In genomic region chr1:45501502-45501859, GRCh38 we compare ENCODE assay signal across 9 cellular contexts. TPM values are rescaled to one million over a fixed set of nuclear protein-coding genes. Genes with fewer than 3 reads are reported as not detected.
DNase-seq lines count a peak whose midpoint lies in the region; ATAC-seq and TF ChIP-seq lines count a peak whose summit lies in the region.
"Had no signal": no experiment of that assay in that cellular context is flagged by ENCODE, and none has a peak within 500 bp of the region (broad histone marks: within the 10 kb centered on the region; RNA-seq: fewer than 3 reads in every experiment).

No MANE protein-coding gene starts in this region.

- peaks cover 38% of the 10 kb centered on the region for H3K4me1 Mint-ChIP-seq in HFFc6 (ENCODE audit: low read depth)
- H3K4me1 Mint-ChIP-seq in activated B cell treated with CpG ODN at 0.5 μM for 24 hours: peaks cover 27% of the 10 kb centered on the region
- H3K4me1 Mint-ChIP-seq in naive thymus-derived CD8-positive, alpha-beta T cell: peaks cover 25 to 40% (median 36%) of the 10 kb centered on the region in 4 donors

- H3K27ac Mint-ChIP-seq in HFFc6 (no peak overlapping the region), activated B cell treated with CpG ODN at 0.5 μM for 24 hours (peak overlapping the region; percentile 42)
- H3K27ac Mint-ChIP-seq in naive thymus-derived CD8-positive, alpha-beta T cell: peak overlapping the region in 5 of 10 donors; percentile 3 to 50 (median 16)

- ATAC-seq in activated B cell treated with CpG ODN at 0.5 μM for 24 hours (ENCODE audit: low read depth): no peak
- ATAC-seq in naive thymus-derived CD8-positive, alpha-beta T cell: no peak
- ATAC-seq: lower lobe of right lung, sciatic nerve had no signal

- H3K27me3 Mint-ChIP-seq in HFFc6 (ENCODE audit: insufficient read depth) (no peaks in the 10 kb centered on the region; the same call in 1 of the 2 replicates), activated B cell treated with CpG ODN at 0.5 μM for 24 hours (no peaks in the 10 kb centered on the region)
- no peaks in the 10 kb centered on the region for H3K27me3 Mint-ChIP-seq in naive thymus-derived CD8-positive, alpha-beta T cell

- peaks cover 3% of the 10 kb centered on the region; the same call in 1 of the 2 replicates for H3K36me3 Mint-ChIP-seq in HFFc6 (ENCODE audit: low read depth)
- peaks cover 7% of the 10 kb centered on the region for H3K36me3 Mint-ChIP-seq in activated B cell treated with CpG ODN at 0.5 μM for 24 hours (ENCODE audit: low read depth)
- H3K36me3 Mint-ChIP-seq in naive thymus-derived CD8-positive, alpha-beta T cell: peaks cover 0 to 3% (median 2%) of the 10 kb centered on the region in 3 donors

- H3K4me3 Mint-ChIP-seq in HFFc6: peak overlapping the region; percentile 98; the same call in 1 of the 2 replicates
- H3K4me3 Mint-ChIP-seq in activated B cell treated with CpG ODN at 0.5 μM for 24 hours: peak overlapping the region; percentile 49
- peak overlapping the region in 8 of 10 donors; percentile 30 to 96 (median 92) for H3K4me3 Mint-ChIP-seq in naive thymus-derived CD8-positive, alpha-beta T cell

- no peak for TF ChIP-seq CTCF in HFFc6 (IDR thresholded peaks at IDR 0.05)
- no peak for TF ChIP-seq CTCF in activated B cell treated with CpG ODN at 0.5 μM for 24 hours (IDR thresholded peaks at IDR 0.05)

- POLR2A ChIA-PET in activated B cell treated with CpG ODN at 0.5 μM for 24 hours (lab: Charles Lee): interaction anchor here (0.6 to 3.8 kb wide), 10 partner anchors 9 to 198 kb away, joined by 3 to 58 read pairs (median 12); partner anchors contain the start of genes AKR1A1, MUTYH, NASP and PRDX1
- POLR2A ChIA-PET in naive thymus-derived CD8-positive, alpha-beta T cell (lab: Charles Lee): interaction anchor here (0.6 to 4.2 kb wide), 9 partner anchors 8 to 516 kb away, joined by 3 to 40 read pairs (median 15); partner anchors contain the start of genes EIF2B3, MUTYH, NASP and PRDX1

- intact Hi-C loops in activated B cell treated with CpG ODN at 0.5 μM for 24 hours (cut with micrococcal nuclease): no loop called here

- DNase-seq in HFFc6 (no peak), activated B cell treated with CpG ODN at 0.5 μM for 24 hours (no peak), NCI-H2107 (lab: John Stamatoyannopoulos, UW) (no peak), SKM-1 treated with dmso at 0.1 percent for 144 hours (lab: John Stamatoyannopoulos, UW; ENCODE audit: unreplicated experiment) (no peak)
- DNase-seq in naive thymus-derived CD8-positive, alpha-beta T cell: no peak
- DNase-seq: central memory CD4-positive, alpha-beta T cell; lower lobe of right lung; SIG-M5 had no signal

- H3K9me3 Mint-ChIP-seq in HFFc6: no peaks in the 10 kb centered on the region
- no peaks in the 10 kb centered on the region for H3K9me3 Mint-ChIP-seq in activated B cell treated with CpG ODN at 0.5 μM for 24 hours
- H3K9me3 Mint-ChIP-seq in naive thymus-derived CD8-positive, alpha-beta T cell: no peaks in the 10 kb centered on the region

- CTCF ChIA-PET in activated B cell treated with CpG ODN at 0.5 μM for 24 hours (lab: Charles Lee): interaction anchor here (1.0 to 1.1 kb wide), 2 partner anchors 11 to 141 kb away, joined by 3 to 4 read pairs; no protein-coding TSS in a partner anchor

RNA-seq across cellular contexts. Expression of gene MMACHC, which starts 1.4 kb away (rescaled TPM):
- total RNA-seq in HFFc6 (2021; fragmentation: NEBNext Ultra II Directional; extraction: Animal tissue kit (Norgen Biotek cat#: 25700)): 10 to 100 TPM; 11.1 to 12.9 (median 12.4) TPM
- total RNA-seq in activated B cell treated with CpG ODN at 0.5 μM for 24 hours: 3.6 and 5.1 TPM in 2 replicates
- 1 to 10 TPM; 4.8 to 5.5 TPM for total RNA-seq in naive thymus-derived CD8-positive, alpha-beta T cell
- 1 to 10 TPM in 1 of 3 donors, under 1 TPM in 2; 0.12 to 1.6 (median 0.82) TPM for polyA plus RNA-seq in naive thymus-derived CD8-positive, alpha-beta T cell

RNA-seq across cellular contexts. Expression of gene CCDC163, which starts 1.6 kb away (rescaled TPM):
- total RNA-seq in HFFc6 (2021; fragmentation: NEBNext Ultra II Directional; extraction: Animal tissue kit (Norgen Biotek cat#: 25700)): 1 to 10 TPM; 1.3 to 2.4 (median 1.7) TPM
- 1.1 TPM in 2 replicates for total RNA-seq in activated B cell treated with CpG ODN at 0.5 μM for 24 hours
- total RNA-seq in naive thymus-derived CD8-positive, alpha-beta T cell: 10 to 100 TPM; 13.3 to 16.0 TPM
- polyA plus RNA-seq in naive thymus-derived CD8-positive, alpha-beta T cell: 10 to 100 TPM in 1 of 3 donors, 1 to 10 TPM in 2; 4.1 to 10.0 (median 5.0) TPM

RNA-seq across cellular contexts. Expression of gene TESK2, which starts 10.5 kb away (rescaled TPM):
- total RNA-seq in HFFc6 (2021; fragmentation: NEBNext Ultra II Directional; extraction: Animal tissue kit (Norgen Biotek cat#: 25700)): 1 to 10 TPM in 2 of 6 experiments, under 1 TPM in 4; 0.54 to 1.4 (median 0.82) TPM
- 11.7 and 12.2 TPM in 2 replicates for total RNA-seq in activated B cell treated with CpG ODN at 0.5 μM for 24 hours
- total RNA-seq in naive thymus-derived CD8-positive, alpha-beta T cell: 1 to 10 TPM; 9.8 to 10.0 TPM
- 1 to 10 TPM; 2.3 to 3.1 (median 2.7) TPM for polyA plus RNA-seq in naive thymus-derived CD8-positive, alpha-beta T cell

RNA-seq across cellular contexts. Expression of gene PRDX1, which starts 20.2 kb away (rescaled TPM):
- total RNA-seq in HFFc6 (2021; fragmentation: NEBNext Ultra II Directional; extraction: Animal tissue kit (Norgen Biotek cat#: 25700)): 1,000 to 10,000 TPM in 3 of 6 experiments, 100 to 1,000 TPM in 3; 798 to 1,123 (median 999) TPM
- total RNA-seq in activated B cell treated with CpG ODN at 0.5 μM for 24 hours: 351 and 413 TPM in 2 replicates
- 100 to 1,000 TPM; 115 to 129 TPM for total RNA-seq in naive thymus-derived CD8-positive, alpha-beta T cell
- polyA plus RNA-seq in naive thymus-derived CD8-positive, alpha-beta T cell: 100 to 1,000 TPM; 174 to 214 (median 205) TPM

RNA-seq across cellular contexts. Expression of gene AKR1A1, which starts 49.1 kb away (rescaled TPM):
- 100 to 1,000 TPM; 105 to 125 (median 119) TPM for total RNA-seq in HFFc6 (2021; fragmentation: NEBNext Ultra II Directional; extraction: Animal tissue kit (Norgen Biotek cat#: 25700))
- 215 and 218 TPM in 2 replicates for total RNA-seq in activated B cell treated with CpG ODN at 0.5 μM for 24 hours
- 10 to 100 TPM; 74.8 to 78.0 TPM for total RNA-seq in naive thymus-derived CD8-positive, alpha-beta T cell
- 10 to 100 TPM; 82.8 to 96.3 (median 85.5) TPM for polyA plus RNA-seq in naive thymus-derived CD8-positive, alpha-beta T cell
